Comparison of ENCODE assay signal across 21 cellular contexts in genomic region chr5:3277590-3278196, GRCh38.
DNase-seq lines count a peak whose midpoint lies in the region; ATAC-seq and TF ChIP-seq lines count a peak whose summit lies in the region.
"Had no signal": no experiment of that assay in that cellular context is flagged by ENCODE, and none has a peak within 500 bp of the region (broad histone marks: within the 10 kb centered on the region; RNA-seq: fewer than 3 reads in every experiment).

No MANE protein-coding gene starts in this region.

- H3K27me3 Mint-ChIP-seq in activated CD8-positive, alpha-beta T cell treated with anti-CD3 and anti-CD28 coated beads for 36 hours: peaks cover 12% of the 10 kb centered on the region
- H3K27me3 Mint-ChIP-seq in activated CD8-positive, alpha-beta T cell treated with anti-CD3 and anti-CD28 coated beads, Interleukin-2, amount 10 ng/mL, durations not matched to agents 7 days and 5 days (ENCODE audit: low read depth): no peaks in the 10 kb centered on the region
- H3K27me3 Mint-ChIP-seq in activated T-helper 17 cell treated with anti-CD3 and anti-CD28 coated beads, Interleukin-2, amount 50 U/mL, for 72 hours: no peaks in the 10 kb centered on the region
- H3K27me3 Mint-ChIP-seq: CD4-positive, alpha-beta memory T cell; memory B cell had no signal

- H3K4me1 ChIP-seq in uterus: no peaks in the 10 kb centered on the region
- H3K4me1 ChIP-seq: stomach had no signal

- CTCF ChIA-PET in activated CD8-positive, alpha-beta T cell treated with anti-CD3 and anti-CD28 coated beads for 36 hours (lab: Charles Lee): no interaction called here
- CTCF ChIA-PET in activated CD8-positive, alpha-beta T cell treated with anti-CD3 and anti-CD28 coated beads, Interleukin-2, amount 10 ng/mL, durations not matched to agents 7 days and 5 days (lab: Charles Lee): no interaction called here

- H3K9me3 Mint-ChIP-seq in activated CD8-positive, alpha-beta T cell treated with anti-CD3 and anti-CD28 coated beads for 36 hours: peaks cover 2% of the 10 kb centered on the region
- peaks cover 3% of the 10 kb centered on the region for H3K9me3 Mint-ChIP-seq in activated CD8-positive, alpha-beta T cell treated with anti-CD3 and anti-CD28 coated beads, Interleukin-2, amount 10 ng/mL, durations not matched to agents 7 days and 5 days (ENCODE audit: insufficient read depth)
- H3K9me3 Mint-ChIP-seq in activated T-helper 17 cell treated with anti-CD3 and anti-CD28 coated beads, Interleukin-2, amount 50 U/mL, for 72 hours: peaks cover 4% of the 10 kb centered on the region
- H3K9me3 Mint-ChIP-seq: nephron had no signal

- no peak for TF ChIP-seq POLR2A in uterus (IDR thresholded peaks at IDR 0.05)

- H3K36me3 Mint-ChIP-seq in activated CD8-positive, alpha-beta T cell treated with anti-CD3 and anti-CD28 coated beads for 36 hours (ENCODE audit: low read depth): no peaks in the 10 kb centered on the region
- no peaks in the 10 kb centered on the region for H3K36me3 Mint-ChIP-seq in activated CD8-positive, alpha-beta T cell treated with anti-CD3 and anti-CD28 coated beads, Interleukin-2, amount 10 ng/mL, durations not matched to agents 7 days and 5 days (ENCODE audit: low read depth)
- no peaks in the 10 kb centered on the region for H3K36me3 Mint-ChIP-seq in activated T-helper 17 cell treated with anti-CD3 and anti-CD28 coated beads, Interleukin-2, amount 50 U/mL, for 72 hours (ENCODE audit: low read depth)
- H3K36me3 Mint-ChIP-seq: CD4-positive, alpha-beta memory T cell; memory B cell had no signal

- H3K4me3 ChIP-seq in uterus: no peak overlapping the region
- H3K4me3 ChIP-seq: stomach had no signal

- peaks cover 4% of the 10 kb centered on the region for H3K4me1 Mint-ChIP-seq in activated CD8-positive, alpha-beta T cell treated with anti-CD3 and anti-CD28 coated beads for 36 hours (ENCODE audit: low read depth)
- no peaks in the 10 kb centered on the region for H3K4me1 Mint-ChIP-seq in activated CD8-positive, alpha-beta T cell treated with anti-CD3 and anti-CD28 coated beads, Interleukin-2, amount 10 ng/mL, durations not matched to agents 7 days and 5 days (ENCODE audit: low read depth)
- no peaks in the 10 kb centered on the region for H3K4me1 Mint-ChIP-seq in activated T-helper 17 cell treated with anti-CD3 and anti-CD28 coated beads, Interleukin-2, amount 50 U/mL, for 72 hours
- H3K4me1 Mint-ChIP-seq: CD4-positive, alpha-beta memory T cell; memory B cell had no signal

- H3K36me3 ChIP-seq in uterus: no peaks in the 10 kb centered on the region
- H3K36me3 ChIP-seq: stomach, WERI-Rb-1 had no signal

- POLR2A ChIA-PET in activated CD8-positive, alpha-beta T cell treated with anti-CD3 and anti-CD28 coated beads for 36 hours (lab: Charles Lee): no interaction called here
- POLR2A ChIA-PET in activated CD8-positive, alpha-beta T cell treated with anti-CD3 and anti-CD28 coated beads, Interleukin-2, amount 10 ng/mL, durations not matched to agents 7 days and 5 days (lab: Charles Lee): no interaction called here

- no peaks in the 10 kb centered on the region for H3K27me3 ChIP-seq in uterus

- peak; percentile 68 for DNase-seq in activated CD8-positive, alpha-beta T cell treated with anti-CD3 and anti-CD28 coated beads for 36 hours
- no peak for DNase-seq in activated CD8-positive, alpha-beta T cell treated with anti-CD3 and anti-CD28 coated beads, Interleukin-2, amount 10 ng/mL, durations not matched to agents 7 days and 5 days
- peak; percentile 28 for DNase-seq in stimulated activated naive CD8-positive, alpha-beta T cell treated with anti-CD3 and anti-CD28 coated beads, Interleukin-15, Interleukin-2, amounts not matched to agents 100 U/mL and 50 U/mL, for 24 hours
- no peak for DNase-seq in uterus
- no peak for DNase-seq in cardiac septum (ENCODE audit: low spot score)
- DNase-seq in activated CD4-positive, CD25-positive, alpha-beta regulatory T cell (lab: John Stamatoyannopoulos, UW): no peak
- DNase-seq: ACHN; anterior cingulate cortex; CD4-positive, alpha-beta memory T cell; effector CD8-positive, alpha-beta T cell; head of caudate nucleus; Kasumi-1; NCI-H1417 treated with DMSO at 0.1 percent for 48 hours; Right ventricle myocardium superior; stomach; WERI-Rb-1 had no signal

- H3K4me3 Mint-ChIP-seq in activated CD8-positive, alpha-beta T cell treated with anti-CD3 and anti-CD28 coated beads for 36 hours: no peak overlapping the region
- no peak overlapping the region for H3K4me3 Mint-ChIP-seq in activated CD8-positive, alpha-beta T cell treated with anti-CD3 and anti-CD28 coated beads, Interleukin-2, amount 10 ng/mL, durations not matched to agents 7 days and 5 days
- H3K4me3 Mint-ChIP-seq in activated T-helper 17 cell treated with anti-CD3 and anti-CD28 coated beads, Interleukin-2, amount 50 U/mL, for 72 hours: no peak overlapping the region
- H3K4me3 Mint-ChIP-seq: CD4-positive, alpha-beta memory T cell; memory B cell; nephron had no signal

- no peak for TF ChIP-seq CTCF in activated CD8-positive, alpha-beta T cell treated with anti-CD3 and anti-CD28 coated beads for 36 hours (IDR thresholded peaks at IDR 0.05)
- no peak for TF ChIP-seq CTCF in uterus (IDR thresholded peaks at IDR 0.05)

- H3K27ac Mint-ChIP-seq in activated CD8-positive, alpha-beta T cell treated with anti-CD3 and anti-CD28 coated beads for 36 hours: no peak overlapping the region
- H3K27ac Mint-ChIP-seq in activated CD8-positive, alpha-beta T cell treated with anti-CD3 and anti-CD28 coated beads, Interleukin-2, amount 10 ng/mL, durations not matched to agents 7 days and 5 days: no peak overlapping the region
- H3K27ac Mint-ChIP-seq in activated T-helper 17 cell treated with anti-CD3 and anti-CD28 coated beads, Interleukin-2, amount 50 U/mL, for 72 hours: no peak overlapping the region
- H3K27ac Mint-ChIP-seq: activated T-helper 2 cell treated with anti-CD3 and anti-CD28 coated beads, Interferon-gamma antibody, Interleukin-2, Interleukin-4, amounts not matched to agents 10 μg/mL and 5 μg/mL and 100 μg/mL, durations not matched to agents 14 hours and 24 hours and 36 hours; CD4-positive, alpha-beta memory T cell; memory B cell had no signal

- ATAC-seq in activated CD8-positive, alpha-beta T cell treated with anti-CD3 and anti-CD28 coated beads for 36 hours: peak; percentile 98
- ATAC-seq in activated CD8-positive, alpha-beta T cell treated with anti-CD3 and anti-CD28 coated beads, Interleukin-2, amount 10 ng/mL, durations not matched to agents 7 days and 5 days: no peak
- peak; percentile 44 for ATAC-seq in HG02870 (IDR thresholded peaks at IDR 0.05; ENCODE audit: unreplicated experiment)
- peak; percentile 32 for ATAC-seq in activated T-helper 17 cell treated with anti-CD3 and anti-CD28 coated beads, Interleukin-2, amount 50 U/mL, for 72 hours (replicated peaks)
- peak; percentile 84 for ATAC-seq in stimulated activated naive CD8-positive, alpha-beta T cell treated with anti-CD3 and anti-CD28 coated beads, Interleukin-15, Interleukin-2, amounts not matched to agents 100 U/mL and 50 U/mL, for 24 hours

- no peak overlapping the region for H3K27ac ChIP-seq in uterus
- H3K27ac ChIP-seq: stomach, WERI-Rb-1 had no signal

- H3K9me3 ChIP-seq in uterus: no peaks in the 10 kb centered on the region

- intact Hi-C loops in activated CD8-positive, alpha-beta T cell treated with anti-CD3 and anti-CD28 coated beads for 36 hours (cut with micrococcal nuclease): no loop called here
- intact Hi-C loops in uterus (cut with DNase I; ENCODE audit: low total_unique reads) (no loop called here), cardiac septum (cut with DNase I) (no loop called here)

Comparison
In these comparisons a context has a peak if more than half of its experiments do, and no peak if none do; other contexts are left out.
1. DNase-seq: peak in activated CD8-positive, alpha-beta T cell treated with anti-CD3 and anti-CD28 coated beads for 36 hours (single experiment) and stimulated activated naive CD8-positive, alpha-beta T cell treated with anti-CD3 and anti-CD28 coated beads, Interleukin-15, Interleukin-2, amounts not matched to agents 100 U/mL and 50 U/mL, for 24 hours (single experiment); none in activated CD8-positive, alpha-beta T cell treated with anti-CD3 and anti-CD28 coated beads, Interleukin-2, amount 10 ng/mL, durations not matched to agents 7 days and 5 days (single experiment), uterus (0 of 2), cardiac septum (single experiment) and activated CD4-positive, CD25-positive, alpha-beta regulatory T cell (0 of 4).